Comparison of ENCODE assay signal across 1 cellular context in the genomic region with DNA sequence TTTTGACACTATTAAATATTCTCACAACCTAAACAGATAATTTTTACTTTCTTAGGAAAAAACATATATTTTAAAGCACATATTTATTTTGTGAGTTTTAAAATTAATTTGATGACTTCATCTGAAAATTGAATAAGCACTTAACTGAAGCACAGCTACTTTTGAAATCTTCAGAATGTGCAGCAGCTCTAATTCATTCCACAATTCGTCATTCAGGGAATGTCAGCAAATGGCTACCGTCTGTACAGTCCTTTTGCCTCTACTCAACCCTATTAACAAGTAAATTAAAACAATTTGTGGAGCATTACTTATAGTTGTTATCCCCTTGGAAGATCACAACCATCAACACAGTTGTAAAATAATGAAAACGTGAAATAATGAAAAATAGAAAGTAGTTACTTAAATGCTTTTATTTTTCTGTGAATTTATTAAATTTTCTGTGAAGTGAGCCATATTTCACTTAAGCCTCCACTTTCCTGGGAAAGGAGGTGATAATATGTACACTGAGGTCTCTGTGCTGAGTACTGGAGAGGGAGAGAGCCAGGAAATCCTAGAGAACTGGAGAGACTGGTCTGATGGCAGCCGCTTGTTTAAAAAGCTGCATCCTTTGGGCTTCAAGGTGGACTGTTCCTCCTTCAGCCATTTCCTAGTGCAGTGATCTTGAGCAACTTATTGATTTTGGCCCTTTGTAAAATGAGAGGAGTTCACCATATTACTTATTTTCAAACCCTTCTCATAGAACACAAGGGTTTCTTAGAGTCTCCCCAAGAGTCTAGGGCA.
TF ChIP-seq lines count a peak whose summit lies in the region.

No MANE protein-coding gene starts in this region.

TF ChIP-seq in GM23338, 12 proteins besides CTCF, POLR2A, EP300 and RAD21 (continued from another document):
- TF ChIP-seq, protein P1, sequence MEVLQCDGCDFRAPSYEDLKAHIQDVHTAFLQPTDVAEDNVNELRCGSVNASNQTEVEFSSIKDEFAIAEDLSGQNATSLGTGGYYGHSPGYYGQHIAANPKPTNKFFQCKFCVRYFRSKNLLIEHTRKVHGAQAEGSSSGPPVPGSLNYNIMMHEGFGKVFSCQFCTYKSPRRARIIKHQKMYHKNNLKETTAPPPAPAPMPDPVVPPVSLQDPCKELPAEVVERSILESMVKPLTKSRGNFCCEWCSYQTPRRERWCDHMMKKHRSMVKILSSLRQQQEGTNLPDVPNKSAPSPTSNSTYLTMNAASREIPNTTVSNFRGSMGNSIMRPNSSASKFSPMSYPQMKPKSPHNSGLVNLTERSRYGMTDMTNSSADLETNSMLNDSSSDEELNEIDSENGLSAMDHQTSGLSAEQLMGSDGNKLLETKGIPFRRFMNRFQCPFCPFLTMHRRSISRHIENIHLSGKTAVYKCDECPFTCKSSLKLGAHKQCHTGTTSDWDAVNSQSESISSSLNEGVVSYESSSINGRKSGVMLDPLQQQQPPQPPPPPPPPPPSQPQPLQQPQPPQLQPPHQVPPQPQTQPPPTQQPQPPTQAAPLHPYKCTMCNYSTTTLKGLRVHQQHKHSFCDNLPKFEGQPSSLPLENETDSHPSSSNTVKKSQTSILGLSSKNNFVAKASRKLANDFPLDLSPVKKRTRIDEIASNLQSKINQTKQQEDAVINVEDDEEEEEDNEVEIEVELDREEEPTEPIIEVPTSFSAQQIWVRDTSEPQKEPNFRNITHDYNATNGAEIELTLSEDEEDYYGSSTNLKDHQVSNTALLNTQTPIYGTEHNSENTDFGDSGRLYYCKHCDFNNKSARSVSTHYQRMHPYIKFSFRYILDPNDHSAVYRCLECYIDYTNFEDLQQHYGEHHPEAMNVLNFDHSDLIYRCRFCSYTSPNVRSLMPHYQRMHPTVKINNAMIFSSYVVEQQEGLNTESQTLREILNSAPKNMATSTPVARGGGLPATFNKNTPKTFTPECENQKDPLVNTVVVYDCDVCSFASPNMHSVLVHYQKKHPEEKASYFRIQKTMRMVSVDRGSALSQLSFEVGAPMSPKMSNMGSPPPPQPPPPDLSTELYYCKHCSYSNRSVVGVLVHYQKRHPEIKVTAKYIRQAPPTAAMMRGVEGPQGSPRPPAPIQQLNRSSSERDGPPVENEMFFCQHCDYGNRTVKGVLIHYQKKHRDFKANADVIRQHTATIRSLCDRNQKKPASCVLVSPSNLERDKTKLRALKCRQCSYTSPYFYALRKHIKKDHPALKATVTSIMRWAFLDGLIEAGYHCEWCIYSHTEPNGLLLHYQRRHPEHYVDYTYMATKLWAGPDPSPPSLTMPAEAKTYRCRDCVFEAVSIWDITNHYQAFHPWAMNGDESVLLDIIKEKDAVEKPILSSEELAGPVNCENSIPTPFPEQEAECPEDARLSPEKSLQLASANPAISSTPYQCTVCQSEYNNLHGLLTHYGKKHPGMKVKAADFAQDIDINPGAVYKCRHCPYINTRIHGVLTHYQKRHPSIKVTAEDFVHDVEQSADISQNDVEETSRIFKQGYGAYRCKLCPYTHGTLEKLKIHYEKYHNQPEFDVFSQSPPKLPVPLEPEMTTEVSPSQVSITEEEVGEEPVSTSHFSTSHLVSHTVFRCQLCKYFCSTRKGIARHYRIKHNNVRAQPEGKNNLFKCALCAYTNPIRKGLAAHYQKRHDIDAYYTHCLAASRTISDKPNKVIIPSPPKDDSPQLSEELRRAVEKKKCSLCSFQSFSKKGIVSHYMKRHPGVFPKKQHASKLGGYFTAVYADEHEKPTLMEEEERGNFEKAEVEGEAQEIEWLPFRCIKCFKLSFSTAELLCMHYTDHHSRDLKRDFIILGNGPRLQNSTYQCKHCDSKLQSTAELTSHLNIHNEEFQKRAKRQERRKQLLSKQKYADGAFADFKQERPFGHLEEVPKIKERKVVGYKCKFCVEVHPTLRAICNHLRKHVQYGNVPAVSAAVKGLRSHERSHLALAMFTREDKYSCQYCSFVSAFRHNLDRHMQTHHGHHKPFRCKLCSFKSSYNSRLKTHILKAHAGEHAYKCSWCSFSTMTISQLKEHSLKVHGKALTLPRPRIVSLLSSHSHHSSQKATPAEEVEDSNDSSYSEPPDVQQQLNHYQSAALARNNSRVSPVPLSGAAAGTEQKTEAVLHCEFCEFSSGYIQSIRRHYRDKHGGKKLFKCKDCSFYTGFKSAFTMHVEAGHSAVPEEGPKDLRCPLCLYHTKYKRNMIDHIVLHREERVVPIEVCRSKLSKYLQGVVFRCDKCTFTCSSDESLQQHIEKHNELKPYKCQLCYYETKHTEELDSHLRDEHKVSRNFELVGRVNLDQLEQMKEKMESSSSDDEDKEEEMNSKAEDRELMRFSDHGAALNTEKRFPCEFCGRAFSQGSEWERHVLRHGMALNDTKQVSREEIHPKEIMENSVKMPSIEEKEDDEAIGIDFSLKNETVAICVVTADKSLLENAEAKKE (CRISPR knock-in tag; IDR thresholded peaks at IDR 0.05): no peak
- no peak for TF ChIP-seq NANOG (IDR thresholded peaks at IDR 0.05; ENCODE audit: borderline replicate concordance)
- TF ChIP-seq CREB1 (CRISPR knock-in tag; IDR thresholded peaks at IDR 0.05; ENCODE audit: low read depth): no peak
- no peak for TF ChIP-seq ZNF114 (CRISPR knock-in tag; IDR thresholded peaks at IDR 0.05)
- no peak for TF ChIP-seq EZH2 (IDR thresholded peaks at IDR 0.05; ENCODE audit: low read depth, unreplicated experiment)
